Comparison of ENCODE assay signal across 8 cellular contexts in the genomic region with DNA sequence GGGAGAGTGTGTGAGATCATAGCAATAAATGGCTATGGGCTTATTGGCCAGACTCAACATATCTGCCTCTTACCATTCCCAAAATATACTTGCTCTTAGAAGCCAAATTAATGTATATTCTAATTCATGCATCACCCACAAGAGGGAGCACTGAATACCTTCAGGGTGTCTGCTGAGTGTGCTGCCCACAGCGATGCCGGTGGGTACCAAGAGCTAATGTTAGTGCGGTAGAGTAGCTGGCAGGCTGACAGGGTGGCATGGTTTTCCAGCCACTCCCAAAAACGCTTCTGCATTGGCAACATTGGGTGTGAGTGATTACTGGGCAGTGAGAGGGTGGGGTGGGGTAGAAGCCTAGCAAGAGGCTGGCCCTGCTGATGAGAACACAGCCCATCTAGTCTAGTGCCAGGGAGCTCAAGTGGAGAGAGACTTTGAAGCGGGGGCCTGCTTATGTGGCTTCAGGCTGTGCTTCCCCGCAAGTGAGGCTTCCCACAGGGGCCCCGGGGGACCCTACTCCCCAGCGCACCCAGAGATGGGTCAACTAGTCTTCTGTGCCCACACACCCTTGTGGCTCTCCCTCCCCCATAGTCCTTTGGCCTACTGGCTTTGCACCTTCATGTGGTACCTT. TPM values are rescaled to one million over a fixed set of nuclear protein-coding genes. Genes with fewer than 3 reads are reported as not detected.
DNase-seq lines count a peak whose midpoint lies in the region; ATAC-seq and TF ChIP-seq lines count a peak whose summit lies in the region.

No MANE protein-coding gene starts in this region.

- no peaks in the 10 kb centered on the region for H3K36me3 ChIP-seq in Peyer's patch

- no peaks in the 10 kb centered on the region for H3K4me1 Mint-ChIP-seq in activated T-cell treated with anti-CD3 and anti-CD28 coated beads, Interleukin-2, amount 50 U/mL, for 72 hours (ENCODE audit: low read depth)

- no peak for TF ChIP-seq POLR2A in Peyer's patch (IDR thresholded peaks at IDR 0.05)

- H3K27ac ChIP-seq in Peyer's patch, result no peak overlapping the region

- no peaks in the 10 kb centered on the region for H3K4me1 ChIP-seq in Peyer's patch

- no peaks in the 10 kb centered on the region for H3K9me3 Mint-ChIP-seq in activated T-cell treated with anti-CD3 and anti-CD28 coated beads, Interleukin-2, amount 50 U/mL, for 72 hours

- H3K36me3 Mint-ChIP-seq in activated T-cell treated with anti-CD3 and anti-CD28 coated beads, Interleukin-2, amount 50 U/mL, for 72 hours (ENCODE audit: insufficient read depth in 2 of 2), result no peaks in the 10 kb centered on the region

- ATAC-seq in activated T-cell treated with anti-CD3 and anti-CD28 coated beads, Interleukin-2, amount 50 U/mL, for 72 hours (replicated peaks in 1 of 2), result peak; percentile 34 to 54
- no peak for ATAC-seq in HG02763 (IDR thresholded peaks at IDR 0.05; ENCODE audit: unreplicated experiment)

- H3K4me3 Mint-ChIP-seq in activated T-cell treated with anti-CD3 and anti-CD28 coated beads, Interleukin-2, amount 50 U/mL, for 72 hours, result no peak overlapping the region

- H3K4me3 ChIP-seq in cardiac fibroblast (replicated peaks in 1 of 2; ENCODE audit: low read depth in 2 of 2, low read length in 2 of 2) (no peak overlapping the region), Peyer's patch (no peak overlapping the region)

- peaks cover 6% of the 10 kb centered on the region for H3K27me3 Mint-ChIP-seq in activated T-cell treated with anti-CD3 and anti-CD28 coated beads, Interleukin-2, amount 50 U/mL, for 72 hours (ENCODE audit: low read depth)

- peak in 1 of 2 donors; percentile 9 for DNase-seq in activated T-cell treated with anti-CD3 and anti-CD28 coated beads, Interleukin-2, amount 50 U/mL, for 72 hours
- DNase-seq in activated T-cell treated with anti-CD3 and anti-CD28 coated beads for 4 hours (no peak), NCI-H1694 (lab: John Stamatoyannopoulos, UW) (peak; percentile 77), cardiac fibroblast (ENCODE audit: low read depth in 2 of 2) (peak; percentile 29 to 38), retina (peak; percentile 18), midbrain (lab: John Stamatoyannopoulos, UW) (no peak), Peyer's patch (no peak)

- peak; percentile 40 for TF ChIP-seq CTCF in cardiac fibroblast (IDR thresholded peaks at IDR 0.05; ENCODE audit: low read depth, low read length)
- TF ChIP-seq CTCF in Peyer's patch (IDR thresholded peaks at IDR 0.05), result peak in 3 of 6 experiments; percentile 14 to 27 (median 24)

- H3K27me3 ChIP-seq in Peyer's patch, result no peaks in the 10 kb centered on the region

- H3K9me3 ChIP-seq in Peyer's patch, result no peaks in the 10 kb centered on the region

- no peak overlapping the region for H3K27ac Mint-ChIP-seq in activated T-cell treated with anti-CD3 and anti-CD28 coated beads, Interleukin-2, amount 50 U/mL, for 72 hours

RNA-seq across cellular contexts. Expression of a gene that starts 9.2 kb away (rescaled TPM):
- under 1 TPM in 1 of 2 donors, not detected in 1; 0.12 TPM for total RNA-seq in activated T-cell treated with anti-CD3 and anti-CD28 coated beads, Interleukin-2, amount 50 U/mL, for 72 hours
- not detected for total RNA-seq in Peyer's patch

Comparison
In these comparisons a context has a peak if more than half of its experiments do, and no peak if none do; other contexts are left out.
1. DNase-seq: peak in NCI-H1694 (single experiment), cardiac fibroblast (2 of 2) and retina (single experiment); none in activated T-cell treated with anti-CD3 and anti-CD28 coated beads for 4 hours (single experiment), midbrain (single experiment) and Peyer's patch (0 of 3).